Comparison of ENCODE assay signal across 26 cellular contexts in genomic region chr7:96614154-96614867, GRCh38.
DNase-seq lines count a peak whose midpoint lies in the region; ATAC-seq and TF ChIP-seq lines count a peak whose summit lies in the region.
"Had no signal": no experiment of that assay in that cellular context is flagged by ENCODE, and none has a peak within 500 bp of the region (broad histone marks: within the 10 kb centered on the region; RNA-seq: fewer than 3 reads in every experiment).

No MANE protein-coding gene starts in this region.

- H3K4me1 ChIP-seq in breast epithelium, result no peaks in the 10 kb centered on the region
- H3K4me1 ChIP-seq: testis, uterus had no signal

- H3K36me3 ChIP-seq in breast epithelium, result no peaks in the 10 kb centered on the region
- H3K36me3 ChIP-seq: uterus had no signal

- no peak for TF ChIP-seq POLR2A in breast epithelium (IDR thresholded peaks at IDR 0.05)

- no peak overlapping the region for H3K4me3 Mint-ChIP-seq in activated naive CD8-positive, alpha-beta T cell treated with anti-CD3 and anti-CD28 coated beads for 36 hours
- H3K4me3 Mint-ChIP-seq: activated naive CD4-positive, alpha-beta T cell treated with anti-CD3 and anti-CD28 coated beads for 36 hours; HFFc6; naive B cell; T-cell had no signal

- peaks cover 32% of the 10 kb centered on the region for H3K9me3 Mint-ChIP-seq in activated naive CD8-positive, alpha-beta T cell treated with anti-CD3 and anti-CD28 coated beads for 36 hours

- DNase-seq in OCI-M1 (lab: John Stamatoyannopoulos, UW) (peak; percentile 31), SW 1271 (lab: John Stamatoyannopoulos, UW) (no peak), AG20443 (ENCODE audit: low spot score) (no peak), breast epithelium (ENCODE audit: low spot score in 2 of 2) (no peak)
- DNase-seq in activated naive CD8-positive, alpha-beta T cell treated with anti-CD3 and anti-CD28 coated beads for 36 hours, result no peak
- DNase-seq: activated CD4-positive, CD25-positive, alpha-beta regulatory T cell treated with anti-CD3 and anti-CD28 coated beads, Interleukin-2, amount 50 U/mL, for 72 hours; activated naive CD4-positive, alpha-beta T cell treated with anti-CD3 and anti-CD28 coated beads for 36 hours; activated T-cell treated with anti-CD3 and anti-CD28 coated beads, Interleukin-2, amount 50 U/mL, for 48 hours; amygdala; EL; GM23248; HFFc6; naive B cell; NCI-H2081 treated with DMSO at 0.1 percent for 48 hours; NCI-H446; occipital lobe; stimulated activated CD4-positive, alpha-beta T cell treated with anti-CD3 and anti-CD28 coated beads, Interleukin-4, amount 100 ng/mL, for 1 hour; stimulated activated naive CD4-positive, alpha-beta T cell; T-cell; testis; uterus had no signal

- no peaks in the 10 kb centered on the region for H3K36me3 Mint-ChIP-seq in activated naive CD8-positive, alpha-beta T cell treated with anti-CD3 and anti-CD28 coated beads for 36 hours
- H3K36me3 Mint-ChIP-seq: T-cell had no signal

- ATAC-seq in GM18858 (IDR thresholded peaks at IDR 0.05; ENCODE audit: unreplicated experiment) (peak; percentile 66), GM21447 (IDR thresholded peaks at IDR 0.05; ENCODE audit: unreplicated experiment) (peak; percentile 80), HG02981 (IDR thresholded peaks at IDR 0.05; ENCODE audit: unreplicated experiment) (peak; percentile 59)
- ATAC-seq: Panc1, T-cell had no signal

- no peak for TF ChIP-seq CTCF in breast epithelium (IDR thresholded peaks at IDR 0.05)

- H3K4me1 Mint-ChIP-seq in activated naive CD8-positive, alpha-beta T cell treated with anti-CD3 and anti-CD28 coated beads for 36 hours, result no peaks in the 10 kb centered on the region
- H3K4me1 Mint-ChIP-seq: naive B cell, T-cell had no signal

- H3K27me3 Mint-ChIP-seq in activated naive CD8-positive, alpha-beta T cell treated with anti-CD3 and anti-CD28 coated beads for 36 hours, result peaks cover 4% of the 10 kb centered on the region

- H3K4me3 ChIP-seq in breast epithelium, result no peak overlapping the region
- H3K4me3 ChIP-seq: GM23248, smooth muscle cell, testis, uterus had no signal

- no peak overlapping the region for H3K27ac ChIP-seq in breast epithelium
- H3K27ac ChIP-seq: GM23248, testis, uterus had no signal

- H3K9me3 ChIP-seq in breast epithelium, result peaks cover 10 to 31% of the 10 kb centered on the region in 2 donors
- H3K9me3 ChIP-seq: testis had no signal

- no peaks in the 10 kb centered on the region for H3K27me3 ChIP-seq in breast epithelium
- H3K27me3 ChIP-seq: testis, uterus had no signal

- H3K27ac Mint-ChIP-seq in activated naive CD8-positive, alpha-beta T cell treated with anti-CD3 and anti-CD28 coated beads for 36 hours, result no peak overlapping the region
- H3K27ac Mint-ChIP-seq: activated naive CD4-positive, alpha-beta T cell treated with anti-CD3 and anti-CD28 coated beads for 36 hours; HFFc6; naive B cell; T-cell had no signal

- intact Hi-C loops in breast epithelium (cut with DNase I; ENCODE audit: low total_unique reads), result no loop called here
